In the genomic region with DNA sequence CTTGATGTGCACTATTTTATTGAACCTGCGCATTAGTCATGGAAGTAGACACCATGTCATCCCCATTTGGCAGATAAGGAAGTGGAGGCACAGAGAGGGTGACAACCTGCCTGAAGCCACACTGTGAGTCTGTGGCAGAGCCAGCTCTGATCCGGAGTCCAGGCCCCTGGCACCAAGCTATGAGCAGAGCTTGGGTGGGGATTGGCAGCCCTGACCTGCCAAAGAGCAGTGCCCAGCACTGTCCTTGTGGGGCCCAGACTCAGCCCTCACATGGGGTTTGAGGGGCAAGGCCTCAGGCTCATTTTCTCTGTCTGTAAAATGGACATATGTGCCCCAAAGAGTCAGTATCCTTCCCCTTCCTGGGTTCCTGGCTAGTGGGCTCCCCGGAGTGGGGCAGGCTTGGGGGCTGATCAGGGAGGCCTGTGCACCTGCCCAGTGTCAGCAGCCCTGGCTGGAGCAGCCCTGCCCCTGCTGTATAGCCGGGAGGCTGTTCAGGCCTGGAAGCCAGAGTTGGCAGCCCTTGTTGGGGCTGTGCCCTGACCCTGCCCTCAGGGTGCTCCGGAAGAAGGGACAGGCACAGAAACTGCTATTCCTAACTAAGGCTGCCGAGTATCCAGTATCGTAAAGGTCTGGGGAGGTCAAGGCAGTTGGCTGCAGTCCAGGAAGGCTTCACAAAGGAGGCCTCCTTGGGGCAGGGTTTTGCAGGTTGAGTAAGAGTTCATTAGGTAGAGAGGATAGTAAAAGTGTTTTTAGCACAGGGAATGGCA, we compare ENCODE assay signal across 13 cellular contexts. TPM values are rescaled to one million over a fixed set of nuclear protein-coding genes. Genes with fewer than 3 reads are reported as not detected.
DNase-seq lines count a peak whose midpoint lies in the region; ATAC-seq, FAIRE-seq and TF ChIP-seq lines count a peak whose summit lies in the region.
"Had no signal": no experiment of that assay in that cellular context is flagged by ENCODE, and none has a peak within 500 bp of the region (broad histone marks: within the 10 kb centered on the region; RNA-seq: fewer than 3 reads in every experiment).

No MANE protein-coding gene starts in this region.

- peak overlapping the region; percentile 55 for H2AK9ac ChIP-seq in IMR-90 (replicated peaks; ENCODE audit: low read depth, low read length, poor library complexity)

- peak overlapping the region; percentile 72 for H2BK120ac ChIP-seq in IMR-90 (ENCODE audit: low read depth, low read length)

- H3K79me1 ChIP-seq in IMR-90 (ENCODE audit: low read depth in 1 of 2, low read length in 2 of 2), result peaks cover 0 to 8% of the 10 kb centered on the region in 2 experiments; a peak in 1 of 4 replicates

- WGBS in IMR-90 (ENCODE audit: extremely low coverage in 2 of 2, insufficient read length in 1 of 2), 2 experiments, result 82% methylated on average over 3 of the region's 7 CpGs; no CpG with 5 or more reads in 1 of the 2 experiments
- 34% methylated on average over 6 of the region's 7 CpGs for WGBS in HepG2 (ENCODE audit: low lambda C conversion rate)
- 62 to 90% (median 78%) methylated on average over 5 to 7 of the region's 7 CpGs for WGBS in spleen, 5 donors

- H3K9ac ChIP-seq in IMR-90 (ENCODE audit: low read depth, low read length) (no peak overlapping the region), colonic mucosa (ENCODE audit: low read depth in 2 of 2, low read length in 2 of 2) (no peak overlapping the region), HepG2 (ENCODE audit: insufficient read depth, low read depth, low read length) (peak overlapping the region; percentile 35; the same call in 1 of the 2 replicates)

- H3K36me3 Mint-ChIP-seq in natural killer cell treated with Interleukin-12 subunit alpha and Interleukin-12 subunit beta and Interleukin-15 and Interleukin-18, amount 100 ng/mL, for 72 hours, result no peaks in the 10 kb centered on the region
- no peaks in the 10 kb centered on the region for H3K36me3 Mint-ChIP-seq in naive thymus-derived CD4-positive, alpha-beta T cell
- no peaks in the 10 kb centered on the region for H3K36me3 Mint-ChIP-seq in immature natural killer cell

- TF ChIP-seq EP300 in HepG2 (IDR thresholded peaks at IDR 0.05; ENCODE audit: low read depth in 2 of 2, low read length in 2 of 2) (no peak), HepG2 (CRISPR knock-in tag; IDR thresholded peaks at IDR 0.05; ENCODE audit: borderline replicate concordance) (no peak)

- peak overlapping the region; percentile 94 for H2AK5ac ChIP-seq in IMR-90 (ENCODE audit: low read depth, low read length)

- H3K27me3 ChIP-seq in IMR-90 (ENCODE audit: control insufficient read depth, insufficient read depth, low read length) (no peaks in the 10 kb centered on the region), colonic mucosa (no peaks in the 10 kb centered on the region), HepG2 (ENCODE audit: control insufficient read depth in 1 of 2, insufficient read depth in 2 of 2, low read length in 2 of 2) (no peaks in the 10 kb centered on the region), spleen (replicated peaks in 1 of 7) (no peaks in the 10 kb centered on the region)
- H3K27me3 ChIP-seq in naive thymus-derived CD4-positive, alpha-beta T cell (ENCODE audit: control insufficient read depth in 2 of 2, insufficient read depth in 2 of 2, low read length in 2 of 2), result no peaks in the 10 kb centered on the region
- H3K27me3 ChIP-seq: pancreas had no signal

- in situ Hi-C loops in IMR-90 (cut with MboI; ENCODE audit: low sequenced_read_pairs) (no loop called here), HepG2 (cut with HindIII; ENCODE audit: extremely low pct_ligation_motif_present, low pct_unique_long_range_greater_than_20kb) (no loop called here)

- H3K36me3 ChIP-seq in IMR-90 (ENCODE audit: control insufficient read depth, insufficient read depth, low read length), result peaks cover 20% of the 10 kb centered on the region
- no peaks in the 10 kb centered on the region for H3K36me3 ChIP-seq in colonic mucosa
- H3K36me3 ChIP-seq in HepG2 (replicated peaks in 1 of 2; ENCODE audit: control insufficient read depth in 1 of 2, insufficient read depth in 2 of 2, low read length in 2 of 2), result no peaks in the 10 kb centered on the region
- peaks cover 0 to 23% (median 0%) of the 10 kb centered on the region in 6 donors for H3K36me3 ChIP-seq in spleen
- no peaks in the 10 kb centered on the region for H3K36me3 ChIP-seq in naive thymus-derived CD4-positive, alpha-beta T cell (ENCODE audit: control insufficient read depth in 2 of 3, insufficient read depth in 3 of 3, low read length in 3 of 3)
- H3K36me3 ChIP-seq: pancreas had no signal

- H3K9me3 Mint-ChIP-seq in natural killer cell treated with Interleukin-12 subunit alpha and Interleukin-12 subunit beta and Interleukin-15 and Interleukin-18, amount 100 ng/mL, for 72 hours, result no peaks in the 10 kb centered on the region
- H3K9me3 Mint-ChIP-seq in naive thymus-derived CD4-positive, alpha-beta T cell, result no peaks in the 10 kb centered on the region
- no peaks in the 10 kb centered on the region for H3K9me3 Mint-ChIP-seq in immature natural killer cell

- DNase-seq in IMR-90 (no peak), colonic mucosa (no peak), HepG2 (ENCODE audit: low spot score) (no peak), spleen (peak; percentile 56), immature natural killer cell (no peak)
- no peak for DNase-seq in natural killer cell treated with Interleukin-12 subunit alpha and Interleukin-12 subunit beta and Interleukin-15 and Interleukin-18, amount 100 ng/mL, for 72 hours (ENCODE audit: low spot score)
- DNase-seq in naive thymus-derived CD4-positive, alpha-beta T cell, result no peak
- DNase-seq in activated CD4-positive, alpha-beta T cell treated with anti-CD3 and anti-CD28 coated beads for 4 hours, result no peak
- DNase-seq: central memory CD4-positive, alpha-beta T cell; NCI-H526; T-helper 17 cell had no signal

- no peak overlapping the region for H2AFZ ChIP-seq in IMR-90 (replicated peaks; ENCODE audit: low read length, poor library complexity)
- no peak overlapping the region for H2AFZ ChIP-seq in HepG2 (ENCODE audit: low read length)

- intact Hi-C loops in IMR-90 (cut with micrococcal nuclease), result no loop called here
- intact Hi-C loops in colonic mucosa (cut with DNase I), result no loop called here
- intact Hi-C loops in HepG2 (cut with micrococcal nuclease; ENCODE audit: unreplicated experiment), result no loop called here
- intact Hi-C loops in spleen (cut with DNase I; ENCODE audit: low total_unique reads), result no loop called here
- intact Hi-C loops in naive thymus-derived CD4-positive, alpha-beta T cell (cut with micrococcal nuclease), result no loop called here

- POLR2A ChIA-PET in IMR-90 (lab: Charles Lee; ENCODE audit: unreplicated experiment), result no interaction called here
- POLR2A ChIA-PET in HepG2 (lab: Yijun Ruan, JAX), result interaction anchor here (0.7 to 2.6 kb wide), 12 partner anchors 9 to 51 kb away, joined by 3 to 50 read pairs (median 5); a partner anchor contains a TSS
- POLR2A ChIA-PET in naive thymus-derived CD4-positive, alpha-beta T cell (lab: Charles Lee), result no interaction called here

- H3K27ac Mint-ChIP-seq in natural killer cell treated with Interleukin-12 subunit alpha and Interleukin-12 subunit beta and Interleukin-15 and Interleukin-18, amount 100 ng/mL, for 72 hours, result no peak overlapping the region
- H3K27ac Mint-ChIP-seq in naive thymus-derived CD4-positive, alpha-beta T cell, result no peak overlapping the region
- no peak overlapping the region for H3K27ac Mint-ChIP-seq in immature natural killer cell
- H3K27ac Mint-ChIP-seq: T-helper 17 cell had no signal

- CTCF ChIA-PET in IMR-90 (lab: Yijun Ruan, JAX) (interaction anchor here (1.0 kb wide), 1 partner anchor 39 kb away, joined by 3 read pairs; no protein-coding TSS in a partner anchor), HepG2 (lab: Yijun Ruan, JAX; ENCODE audit: low intra/inter-chr PET ratio, low total read pairs) (interaction anchor here (3.2 kb wide), 1 partner anchor 39 kb away, joined by 20 read pairs; a partner anchor contains a TSS)
- CTCF ChIA-PET in naive thymus-derived CD4-positive, alpha-beta T cell (lab: Charles Lee), result no interaction called here

- TF ChIP-seq POLR2A in IMR-90 (IDR thresholded peaks at IDR 0.05; ENCODE audit: low read depth, low read length), result no peak
- TF ChIP-seq POLR2A in HepG2 (IDR thresholded peaks at IDR 0.05; ENCODE audit: insufficient read depth in 1 of 2, low read depth in 2 of 2, low read length in 2 of 2), result no peak
- TF ChIP-seq POLR2A in spleen (IDR thresholded peaks at IDR 0.05), result no peak

- peak overlapping the region; percentile 77 for H2BK20ac ChIP-seq in IMR-90 (ENCODE audit: low read depth, low read length)

- H3K27ac ChIP-seq in IMR-90 (ENCODE audit: insufficient read depth, low read length), result peak overlapping the region; percentile 51
- peak overlapping the region; percentile 60 for H3K27ac ChIP-seq in colonic mucosa
- H3K27ac ChIP-seq in HepG2 (ENCODE audit: extremely low read length, insufficient read depth, low read length), result no peak overlapping the region
- peak overlapping the region in 7 of 8 donors; percentile 30 to 69 (median 59) for H3K27ac ChIP-seq in spleen
- no peak overlapping the region for H3K27ac ChIP-seq in naive thymus-derived CD4-positive, alpha-beta T cell (ENCODE audit: low read depth, low read length)

- no peaks in the 10 kb centered on the region for H3K9me3 ChIP-seq in IMR-90 (ENCODE audit: control insufficient read depth, insufficient read depth, low read length)
- H3K9me3 ChIP-seq in colonic mucosa, result no peaks in the 10 kb centered on the region
- H3K9me3 ChIP-seq in HepG2 (ENCODE audit: low read length), result no peaks in the 10 kb centered on the region
- no peaks in the 10 kb centered on the region for H3K9me3 ChIP-seq in spleen
- H3K9me3 ChIP-seq in naive thymus-derived CD4-positive, alpha-beta T cell (ENCODE audit: control insufficient read depth in 2 of 3, low read length in 3 of 3), result no peaks in the 10 kb centered on the region
- H3K9me3 ChIP-seq: pancreas had no signal

- dilution Hi-C loops in IMR-90 (cut with HindIII; ENCODE audit: low sequenced_read_pairs, unreplicated experiment), result no loop called here

- peak overlapping the region; percentile 89 for H4K91ac ChIP-seq in IMR-90 (ENCODE audit: insufficient read depth, low read depth, low read length)

- no peaks in the 10 kb centered on the region for H3K27me3 Mint-ChIP-seq in natural killer cell treated with Interleukin-12 subunit alpha and Interleukin-12 subunit beta and Interleukin-15 and Interleukin-18, amount 100 ng/mL, for 72 hours
- peaks cover 0 to 5% (median 0%) of the 10 kb centered on the region in 5 donors for H3K27me3 Mint-ChIP-seq in naive thymus-derived CD4-positive, alpha-beta T cell
- H3K27me3 Mint-ChIP-seq in immature natural killer cell (ENCODE audit: low read depth in 3 of 3), result peaks cover 0 to 1% (median 0%) of the 10 kb centered on the region in 3 donors

- TF ChIP-seq CTCF in IMR-90 (conservative IDR thresholded peaks at IDR 0.05; ENCODE audit: low read depth, low read length), result no peak
- TF ChIP-seq CTCF in colonic mucosa (IDR thresholded peaks at IDR 0.05), result no peak
- 0 out of 2 replicates have a peak, but pooled peaks have one; percentile 5 for TF ChIP-seq CTCF in HepG2 (CRISPR knock-in tag; IDR thresholded peaks at IDR 0.05)
- no peak for TF ChIP-seq CTCF in spleen (IDR thresholded peaks at IDR 0.05 in 8 of 11, conservative IDR thresholded peaks at IDR 0.05 in 3 of 11)

- H3K14ac ChIP-seq in IMR-90 (replicated peaks; ENCODE audit: low read depth, low read length), result peak overlapping the region; percentile 71

- H3K4me2 ChIP-seq in IMR-90 (ENCODE audit: low read depth, low read length) (no peak overlapping the region), HepG2 (ENCODE audit: low read depth, low read length) (peak overlapping the region; percentile 77)

- peak overlapping the region; percentile 63 for H3K23ac ChIP-seq in IMR-90 (ENCODE audit: low read depth, low read length)

- BruUV-seq in IMR-90 (replicated peaks; lab: Mats Ljungman, UMichigan) (no TSS peak), HepG2 (replicated peaks; lab: Mats Ljungman, UMichigan) (no TSS peak)

- H3K18ac ChIP-seq in IMR-90 (ENCODE audit: low read depth, low read length), result peak overlapping the region; percentile 80

- no peaks in the 10 kb centered on the region; the same call in 1 of the 2 replicates for H4K20me1 ChIP-seq in IMR-90 (ENCODE audit: insufficient read depth, low read length)
- no peaks in the 10 kb centered on the region for H4K20me1 ChIP-seq in HepG2 (ENCODE audit: insufficient read depth, low read length)

- peak overlapping the region; percentile 94; the same call in 2 of the 3 replicates for H2BK15ac ChIP-seq in IMR-90 (ENCODE audit: low read depth, low read length)

- peak overlapping the region; percentile 52 for H4K5ac ChIP-seq in IMR-90 (ENCODE audit: low read depth, low read length)

- FAIRE-seq in HepG2 (lab: Jason Lieb, UNC), result no peak
- FAIRE-seq: GM12891, pancreas had no signal

- H3K4me1 ChIP-seq in IMR-90 (ENCODE audit: control insufficient read depth, insufficient read depth, low read length), result peaks cover 32% of the 10 kb centered on the region
- peaks cover 7% of the 10 kb centered on the region for H3K4me1 ChIP-seq in colonic mucosa
- H3K4me1 ChIP-seq in HepG2 (ENCODE audit: insufficient read depth, low read length), result peaks cover 66% of the 10 kb centered on the region
- H3K4me1 ChIP-seq in spleen, result peaks cover 0 to 25% (median 4%) of the 10 kb centered on the region in 6 donors
- no peaks in the 10 kb centered on the region for H3K4me1 ChIP-seq in naive thymus-derived CD4-positive, alpha-beta T cell (ENCODE audit: control insufficient read depth in 2 of 2, insufficient read depth in 2 of 2, low read length in 2 of 2)

- peaks cover 32% of the 10 kb centered on the region for H3K9me1 ChIP-seq in IMR-90 (ENCODE audit: insufficient read depth, low read length)

- H2BK5ac ChIP-seq in IMR-90 (ENCODE audit: low read depth, low read length, poor library complexity, severe bottlenecking), result peak overlapping the region; percentile 16

- peak overlapping the region; percentile 8 to 93; a peak in 3 of 4 replicates for H4K8ac ChIP-seq in IMR-90 (ENCODE audit: low read depth in 2 of 2, low read length in 2 of 2)

- H3K4ac ChIP-seq in IMR-90 (ENCODE audit: low read depth, low read length), result peak overlapping the region; percentile 92

- H3K4me1 Mint-ChIP-seq in natural killer cell treated with Interleukin-12 subunit alpha and Interleukin-12 subunit beta and Interleukin-15 and Interleukin-18, amount 100 ng/mL, for 72 hours (ENCODE audit: low read depth in 2 of 2), result peaks cover 2 to 6% of the 10 kb centered on the region in 2 donors
- H3K4me1 Mint-ChIP-seq in naive thymus-derived CD4-positive, alpha-beta T cell, result peaks cover 0 to 12% (median 0%) of the 10 kb centered on the region in 7 donors
- H3K4me1 Mint-ChIP-seq in immature natural killer cell, result no peaks in the 10 kb centered on the region

- no peak overlapping the region for H3K4me3 Mint-ChIP-seq in natural killer cell treated with Interleukin-12 subunit alpha and Interleukin-12 subunit beta and Interleukin-15 and Interleukin-18, amount 100 ng/mL, for 72 hours
- no peak overlapping the region for H3K4me3 Mint-ChIP-seq in naive thymus-derived CD4-positive, alpha-beta T cell
- no peak overlapping the region for H3K4me3 Mint-ChIP-seq in immature natural killer cell
- H3K4me3 Mint-ChIP-seq: T-helper 17 cell had no signal

- no peak for ATAC-seq in IMR-90 (ENCODE audit: low read depth)
- ATAC-seq in HepG2, result peak; percentile 27
- no peak for ATAC-seq in natural killer cell treated with Interleukin-12 subunit alpha and Interleukin-12 subunit beta and Interleukin-15 and Interleukin-18, amount 100 ng/mL, for 72 hours
- no peak for ATAC-seq in naive thymus-derived CD4-positive, alpha-beta T cell
- ATAC-seq: T-helper 17 cell had no signal

- H3K56ac ChIP-seq in IMR-90 (ENCODE audit: extremely low read depth, insufficient read depth, low read length), result no peak overlapping the region

- TF ChIP-seq RAD21 in IMR-90 (IDR thresholded peaks at IDR 0.05; ENCODE audit: low read length) (no peak), HepG2 (CRISPR knock-in tag; IDR thresholded peaks at IDR 0.05) (no peak)

- no peaks in the 10 kb centered on the region for H3K79me2 ChIP-seq in HepG2 (ENCODE audit: insufficient read depth, low read length)

- H3K4me3 ChIP-seq in IMR-90 (ENCODE audit: insufficient read depth, low read depth, low read length), result no peak overlapping the region
- no peak overlapping the region for H3K4me3 ChIP-seq in colonic mucosa
- peak overlapping the region in 1 of 3 experiments; percentile 17; a peak in 1 of 6 replicates for H3K4me3 ChIP-seq in HepG2 (replicated peaks in 1 of 3; ENCODE audit: insufficient read depth in 1 of 3, low read depth in 2 of 3, low read length in 3 of 3)
- no peak overlapping the region for H3K4me3 ChIP-seq in spleen
- no peak overlapping the region for H3K4me3 ChIP-seq in naive thymus-derived CD4-positive, alpha-beta T cell (ENCODE audit: low read length)
- H3K4me3 ChIP-seq: pancreas had no signal

RNA-seq across cellular contexts. Expression of a gene that starts 38.7 kb away (rescaled TPM):
- total RNA-seq in IMR-90 (2012; rRNA removed), result 237 and 268 TPM in 2 replicates
- 239 and 292 TPM in 2 replicates for polyA plus RNA-seq in IMR-90 (2012; rRNA removed)
- polyA plus RNA-seq in IMR-90 (2012; cell fraction: cytosol; rRNA removed), result 370 and 502 TPM in 2 replicates
- 218 and 328 TPM in 2 replicates for polyA plus RNA-seq in IMR-90 (2012; cell fraction: nucleus; rRNA removed; ENCODE audit: low replicate concordance)
- total RNA-seq in colonic mucosa, result 10 to 100 TPM; 14.5 to 32.8 TPM
- 4.2 and 4.5 TPM in 2 replicates for total RNA-seq in HepG2 (2016; rRNA removed; fragmentation: Illumina TruSeq; extraction: Trizol)
- 0.61 and 0.88 TPM in 2 replicates for total RNA-seq in HepG2 (2016; cell fraction: cytosol; rRNA removed; fragmentation: Illumina TruSeq; extraction: Trizol; ENCODE audit: low read depth)
- total RNA-seq in HepG2 (2016; cell fraction: insoluble cytoplasmic fraction; rRNA removed; fragmentation: Illumina TruSeq; extraction: Trizol), result 3.3 and 4.3 TPM in 2 replicates
- total RNA-seq in HepG2 (2016; cell fraction: membrane; rRNA removed; fragmentation: Illumina TruSeq; extraction: Trizol), result 2.1 and 2.3 TPM in 2 replicates
- 4.3 and 4.5 TPM in 2 replicates for total RNA-seq in HepG2 (2016; cell fraction: nucleus; rRNA removed; fragmentation: Illumina TruSeq; extraction: Trizol)
- 46.4 and 52.3 TPM in 2 replicates for polyA plus RNA-seq in HepG2 (2011; rRNA removed)
- 39.7 and 45.8 TPM in 2 replicates for polyA plus RNA-seq in HepG2 (2011; cell fraction: cytosol; rRNA removed)
- polyA plus RNA-seq in HepG2 (2011; cell fraction: nucleus; rRNA removed), result 48.4 and 54.8 TPM in 2 replicates
- 14.4 and 32.4 TPM in 2 replicates for polyA plus RNA-seq in HepG2 (2012)
- 1.5 and 1.8 TPM in 2 replicates for polyA plus RNA-seq in HepG2 (2016; cell fraction: cytosol; fragmentation: Illumina TruSeq; extraction: Trizol; ENCODE audit: low read depth)
- polyA plus RNA-seq in HepG2 (2016; cell fraction: insoluble cytoplasmic fraction; fragmentation: Illumina TruSeq; extraction: Trizol; ENCODE audit: low read depth), result 5.3 and 7.5 TPM in 2 replicates
- 2.5 TPM in 2 replicates for polyA plus RNA-seq in HepG2 (2016; cell fraction: membrane; fragmentation: Illumina TruSeq; extraction: Trizol; ENCODE audit: low read depth)
- 7.7 and 9.8 TPM in 2 replicates for polyA plus RNA-seq in HepG2 (2016; cell fraction: nucleus; fragmentation: Illumina TruSeq; extraction: Trizol; ENCODE audit: insufficient read depth, low read depth)
- 39.1 and 112 TPM in 2 replicates for polyA minus RNA-seq in HepG2 (2011; rRNA and poly(A)+ RNA removed; ENCODE audit: low replicate concordance)
- 43.5 and 48.8 TPM in 2 replicates for polyA minus RNA-seq in HepG2 (2011; cell fraction: cytosol; rRNA and poly(A)+ RNA removed)
- polyA minus RNA-seq in HepG2 (2011; cell fraction: nucleus; rRNA and poly(A)+ RNA removed), result 26.7 and 32.2 TPM in 2 replicates
- total RNA-seq in spleen, result 100 to 1,000 TPM in 1 of 7 donors, 10 to 100 TPM in 6; 60.2 to 167 (median 87.6) TPM
- polyA plus RNA-seq in spleen, result 10 to 100 TPM in 2 of 3 donors, 1 to 10 TPM in 1; 9.3 to 35.3 (median 19.8) TPM
- 1 to 10 TPM in 1 of 2 donors, under 1 TPM in 1; 0.81 to 2.4 TPM for total RNA-seq in natural killer cell treated with Interleukin-12 subunit alpha and Interleukin-12 subunit beta and Interleukin-15 and Interleukin-18, amount 100 ng/mL, for 72 hours
- total RNA-seq in naive thymus-derived CD4-positive, alpha-beta T cell, result under 1 TPM; 0.11 to 0.94 (median 0.19) TPM
- polyA plus RNA-seq in naive thymus-derived CD4-positive, alpha-beta T cell, result not detected
- not detected for polyA plus RNA-seq in immature natural killer cell

Comparison
In these comparisons a context has a peak if more than half of its experiments do, and no peak if none do; other contexts are left out.
1. H3K27ac ChIP-seq: peak in IMR-90 (single experiment), colonic mucosa (single experiment) and spleen (7 of 8); none in HepG2 (single experiment) and naive thymus-derived CD4-positive, alpha-beta T cell (single experiment).